ENCODE assay signal across 18 cellular contexts in the genomic region with DNA sequence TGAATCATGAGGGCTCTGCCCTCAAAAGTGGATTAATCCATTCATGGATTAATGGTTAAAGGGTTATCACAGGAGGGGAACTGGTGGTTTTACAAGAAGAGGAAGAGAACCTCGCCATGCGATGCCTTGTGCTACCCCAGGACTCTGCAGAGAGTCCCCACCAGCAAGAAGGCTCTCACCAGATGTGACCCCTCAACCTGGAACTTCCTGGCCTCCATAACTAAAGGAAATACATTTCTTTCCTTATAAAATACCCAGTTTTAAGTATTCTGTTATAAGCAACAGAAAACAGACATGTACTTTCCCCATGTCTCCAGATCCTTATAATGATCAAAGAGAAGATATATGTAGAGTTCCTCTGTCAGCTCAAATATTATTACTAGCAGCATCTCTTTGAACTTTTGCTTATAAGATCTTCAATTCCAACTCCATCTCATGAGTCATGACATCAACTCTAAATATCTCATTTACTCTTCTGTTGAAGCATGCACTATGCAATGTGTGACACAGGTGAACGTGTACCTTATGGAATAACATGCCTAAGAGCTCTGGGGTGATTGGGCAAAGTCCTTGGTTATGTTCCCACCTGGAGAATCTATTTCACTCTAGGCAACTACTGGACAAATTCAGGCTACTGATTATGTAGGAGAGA. TPM values are rescaled to one million over a fixed set of nuclear protein-coding genes. Genes with fewer than 3 reads are reported as not detected.
DNase-seq lines count a peak whose midpoint lies in the region; FAIRE-seq and TF ChIP-seq lines count a peak whose summit lies in the region.
"Had no signal": no experiment of that assay in that cellular context is flagged by ENCODE, and none has a peak within 500 bp of the region (broad histone marks: within the 10 kb centered on the region; RNA-seq: fewer than 3 reads in every experiment).

No MANE protein-coding gene starts in this region.

- peak overlapping the region; percentile 91 for H3K27ac ChIP-seq in AG04450 (ENCODE audit: low read depth, low read length)
- peak overlapping the region; percentile 97 for H3K27ac ChIP-seq in osteoblast (ENCODE audit: low read depth, low read length)
- peak overlapping the region in 1 of 2 donors; percentile 68 for H3K27ac ChIP-seq in coronary artery

- POLR2A ChIA-PET in AG04450 (lab: Yijun Ruan, JAX) = interaction anchor here (0.9 to 1.3 kb wide), 2 partner anchors 22 to 36 kb away, joined by 3 to 9 read pairs; no protein-coding TSS in a partner anchor

- peaks cover 56% of the 10 kb centered on the region for H3K4me1 Mint-ChIP-seq in HFFc6 (ENCODE audit: low read depth)

- DNase-seq in AG04450 (ENCODE audit: low read depth, low spot score) (no peak), HFFc6 (no peak), bronchial epithelial cell (ENCODE audit: low read depth) (peak; percentile 59), osteoblast (ENCODE audit: insufficient read length, low spot score, missing footprints) (no peak), NCI-H2081 (lab: John Stamatoyannopoulos, UW) (no peak), AML-193 (lab: John Stamatoyannopoulos, UW) (no peak), coronary artery (ENCODE audit: low spot score) (no peak), NAMALWA (ENCODE audit: low spot score) (no peak)
- DNase-seq: activated CD8-positive, alpha-beta memory T cell treated with anti-CD3 and anti-CD28 coated beads, Interleukin-2, amount 10 ng/mL, durations not matched to agents 7 days and 5 days; amygdala; cortex of kidney; GDM1; NCI-H1092 treated with DMSO at 0.1 percent for 48 hours; NCI-H2107; NCI-H69 had no signal

- H4K20me1 ChIP-seq in osteoblast (ENCODE audit: insufficient read depth, low read length) = no peaks in the 10 kb centered on the region

- no peaks in the 10 kb centered on the region for H3K36me3 ChIP-seq in bronchial epithelial cell (ENCODE audit: control insufficient read depth, insufficient read depth, low read length)
- no peaks in the 10 kb centered on the region for H3K36me3 ChIP-seq in osteoblast (ENCODE audit: insufficient read depth, low read length)
- H3K36me3 ChIP-seq: heart right ventricle, Peyer's patch had no signal

- H3K4me3 Mint-ChIP-seq in HFFc6 = no peak overlapping the region
- H3K4me3 Mint-ChIP-seq: activated CD8-positive, alpha-beta memory T cell treated with anti-CD3 and anti-CD28 coated beads, Interleukin-2, amount 10 ng/mL, durations not matched to agents 7 days and 5 days had no signal

- FAIRE-seq in bronchial epithelial cell (lab: Jason Lieb, UNC) = no peak
- FAIRE-seq: GM12892 had no signal

- H3K27me3 ChIP-seq in AG04450 (ENCODE audit: control insufficient read depth, insufficient read depth, low read length) (no peaks in the 10 kb centered on the region), bronchial epithelial cell (ENCODE audit: control insufficient read depth, insufficient read depth, low read length) (no peaks in the 10 kb centered on the region), osteoblast (ENCODE audit: insufficient read depth, low read length) (no peaks in the 10 kb centered on the region)
- H3K27me3 ChIP-seq: heart right ventricle, Peyer's patch had no signal

- no peaks in the 10 kb centered on the region for H3K9me3 Mint-ChIP-seq in HFFc6

- H3K27ac Mint-ChIP-seq in HFFc6 = peak overlapping the region; percentile 89
- H3K27ac Mint-ChIP-seq: activated CD8-positive, alpha-beta memory T cell treated with anti-CD3 and anti-CD28 coated beads, Interleukin-2, amount 10 ng/mL, durations not matched to agents 7 days and 5 days had no signal

- no peaks in the 10 kb centered on the region for H3K27me3 Mint-ChIP-seq in HFFc6 (ENCODE audit: insufficient read depth)
- H3K27me3 Mint-ChIP-seq: activated CD8-positive, alpha-beta memory T cell treated with anti-CD3 and anti-CD28 coated beads, Interleukin-2, amount 10 ng/mL, durations not matched to agents 7 days and 5 days had no signal

- no peak overlapping the region for H2AFZ ChIP-seq in osteoblast (ENCODE audit: low read length)

- peak overlapping the region; percentile 31 for H3K4me2 ChIP-seq in osteoblast (ENCODE audit: insufficient read depth, low read length)

- peaks cover 46% of the 10 kb centered on the region for H3K4me1 ChIP-seq in osteoblast (ENCODE audit: insufficient read depth, low read length)

- H3K4me3 ChIP-seq in AG04450 (ENCODE audit: low read depth, low read length) (no peak overlapping the region), bronchial epithelial cell (ENCODE audit: low read depth, low read length) (no peak overlapping the region), osteoblast (ENCODE audit: insufficient read depth, low read length) (no peak overlapping the region), coronary artery (no peak overlapping the region)
- H3K4me3 ChIP-seq: heart right ventricle, Peyer's patch had no signal

- CTCF ChIA-PET in AG04450 (lab: Charles Lee) = interaction anchor here (1.1 to 1.9 kb wide), 2 partner anchors 21 to 30 kb away, joined by 3 to 8 read pairs; no protein-coding TSS in a partner anchor

- H3K9me3 ChIP-seq in AG04450 (ENCODE audit: control insufficient read depth, insufficient read depth, low read length) = no peaks in the 10 kb centered on the region
- no peaks in the 10 kb centered on the region for H3K9me3 ChIP-seq in osteoblast (ENCODE audit: low read depth, low read length)
- H3K9me3 ChIP-seq: heart right ventricle, Peyer's patch had no signal

- no peaks in the 10 kb centered on the region for H3K79me2 ChIP-seq in osteoblast (ENCODE audit: insufficient read depth, low read length)

- no peak for TF ChIP-seq CTCF in AG04450 (IDR thresholded peaks at IDR 0.05; ENCODE audit: low read depth, low read length)
- no peak for TF ChIP-seq CTCF in HFFc6 (IDR thresholded peaks at IDR 0.05)
- TF ChIP-seq CTCF in bronchial epithelial cell (IDR thresholded peaks at IDR 0.05; ENCODE audit: insufficient read depth, low read length, severe bottlenecking) = no peak
- no peak for TF ChIP-seq CTCF in osteoblast (IDR thresholded peaks at IDR 0.05; ENCODE audit: extremely low read depth, low read depth, low read length)
- no peak for TF ChIP-seq CTCF in coronary artery (IDR thresholded peaks at IDR 0.05)

- no peaks in the 10 kb centered on the region for H3K36me3 Mint-ChIP-seq in HFFc6 (ENCODE audit: low read depth)

RNA-seq across cellular contexts. Expression of a gene that starts 37.5 kb away (rescaled TPM):
- polyA plus RNA-seq in AG04450 (2011; rRNA removed) = 85.1 and 97.1 TPM in 2 replicates
- polyA minus RNA-seq in AG04450 (2011; rRNA and poly(A)+ RNA removed) = 176 and 193 TPM in 2 replicates
- total RNA-seq in HFFc6 (2021; fragmentation: NEBNext Ultra II Directional; extraction: Animal tissue kit (Norgen Biotek cat#: 25700)) = 100 to 1,000 TPM; 146 to 172 (median 158) TPM
- 59.0 and 61.2 TPM in 2 replicates for total RNA-seq in bronchial epithelial cell
- total RNA-seq in osteoblast = 181 and 196 TPM in 2 replicates
